In genomic region chr5:1744393-1745189, GRCh38 we compare ENCODE assay signal across 13 cellular contexts.
"Had no signal": no experiment of that assay in that cellular context is flagged by ENCODE, and none has a peak within 500 bp of the region (broad histone marks: within the 10 kb centered on the region; RNA-seq: fewer than 3 reads in every experiment).

No MANE protein-coding gene starts in this region.

- H3K27ac ChIP-seq: gastrocnemius medialis, heart right ventricle, ovary, tibial nerve had no signal

- DNase-seq: activated CD8-positive, alpha-beta memory T cell treated with anti-CD3 and anti-CD28 coated beads, Interleukin-2, amount 50 U/mL, for 4 hours; activated CD8-positive, alpha-beta T cell treated with anti-CD3 and anti-CD28 coated beads, Interleukin-2, amount 10 ng/mL, durations not matched to agents 7 days and 5 days; activated naive CD4-positive, alpha-beta T cell; erythroblast; heart right ventricle; SHP77 treated with DMSO at 0.1 percent for 48 hours had no signal

- H3K4me3 ChIP-seq: gastrocnemius medialis, heart right ventricle, ovary, tibial nerve had no signal

- H3K27ac Mint-ChIP-seq: activated CD8-positive, alpha-beta T cell treated with anti-CD3 and anti-CD28 coated beads, Interleukin-2, amount 10 ng/mL, durations not matched to agents 7 days and 5 days; memory B cell; nephron progenitor cell; stimulated activated memory B cell treated with anti-CD40 and anti-IgM and Interleukin-4, amounts not matched to agents 10 μg/mL and 1 μg/mL and 100 μg/mL, for 72 hours had no signal

- ATAC-seq: activated CD8-positive, alpha-beta T cell treated with anti-CD3 and anti-CD28 coated beads, Interleukin-2, amount 10 ng/mL, durations not matched to agents 7 days and 5 days; gastrocnemius medialis; SK-N-SH treated with all-trans-retinoic acid at 6 μM for 48 hours; stimulated activated memory B cell treated with anti-CD40 and anti-IgM and Interleukin-4, amounts not matched to agents 10 μg/mL and 1 μg/mL and 100 μg/mL, for 72 hours had no signal

- H3K4me3 Mint-ChIP-seq: activated CD8-positive, alpha-beta T cell treated with anti-CD3 and anti-CD28 coated beads, Interleukin-2, amount 10 ng/mL, durations not matched to agents 7 days and 5 days; memory B cell; nephron progenitor cell; stimulated activated memory B cell treated with anti-CD40 and anti-IgM and Interleukin-4, amounts not matched to agents 10 μg/mL and 1 μg/mL and 100 μg/mL, for 72 hours had no signal

- H3K4me1 Mint-ChIP-seq: memory B cell; stimulated activated memory B cell treated with anti-CD40 and anti-IgM and Interleukin-4, amounts not matched to agents 10 μg/mL and 1 μg/mL and 100 μg/mL, for 72 hours had no signal

- H3K4me1 ChIP-seq: gastrocnemius medialis, heart right ventricle, tibial nerve had no signal

- H3K36me3 ChIP-seq: gastrocnemius medialis, heart right ventricle, ovary, tibial nerve had no signal

- H3K9me3 ChIP-seq: ovary had no signal

- H3K27me3 ChIP-seq: gastrocnemius medialis, ovary, tibial nerve had no signal
